ENCODE assay signal across 9 cellular contexts in the genomic region with DNA sequence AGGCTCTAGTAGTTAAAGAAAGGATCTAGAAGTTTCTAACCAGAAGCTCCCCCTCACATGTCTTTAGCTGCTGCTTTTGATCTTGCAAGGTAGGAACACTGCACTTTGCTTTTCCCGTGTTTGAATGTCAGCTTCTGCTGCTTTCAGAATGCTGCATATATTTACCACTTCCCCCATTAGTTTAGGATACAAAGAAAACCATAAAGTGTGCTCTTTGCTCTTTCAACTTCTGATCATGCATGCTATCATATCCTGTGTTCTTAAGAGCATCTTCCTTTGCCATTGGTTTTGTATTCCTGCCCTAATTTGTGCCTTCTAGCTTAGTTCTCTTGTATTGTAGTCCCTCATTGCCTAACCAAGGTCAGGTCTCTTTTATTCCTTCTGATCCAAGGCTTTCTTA. TPM values are rescaled to one million over a fixed set of nuclear protein-coding genes. Genes with fewer than 3 reads are reported as not detected.
DNase-seq lines count a peak whose midpoint lies in the region; ATAC-seq and TF ChIP-seq lines count a peak whose summit lies in the region.
"Had no signal": no experiment of that assay in that cellular context is flagged by ENCODE, and none has a peak within 500 bp of the region (broad histone marks: within the 10 kb centered on the region; RNA-seq: fewer than 3 reads in every experiment).

No MANE protein-coding gene starts in this region.

- H2AFZ ChIP-seq in KMS-11 (ENCODE audit: low read depth): no peak overlapping the region

- TF ChIP-seq CTCF in KMS-11 (conservative IDR thresholded peaks at IDR 0.05; ENCODE audit: low read depth, low read length) (no peak), nephron progenitor cell (IDR thresholded peaks at IDR 0.05) (no peak)

- H3K9me3 ChIP-seq in BLaER1 treated with 17β-estradiol and CSF1 and Interleukin-3, amounts not matched to agents 10 nM and 100 nM (replicated peaks in 1 of 11): no peaks in the 10 kb centered on the region

- H3K27me3 ChIP-seq in BLaER1 treated with 17β-estradiol and CSF1 and Interleukin-3, amounts not matched to agents 10 nM and 100 nM: no peaks in the 10 kb centered on the region
- no peaks in the 10 kb centered on the region for H3K27me3 ChIP-seq in KMS-11 (ENCODE audit: insufficient read depth, low read depth)

- no peak overlapping the region for H3K4me3 ChIP-seq in BLaER1 treated with 17β-estradiol and CSF1 and Interleukin-3, amounts not matched to agents 10 nM and 100 nM
- H3K4me3 ChIP-seq in KMS-11 (IDR thresholded peaks at IDR 0.05; ENCODE audit: insufficient read depth, low read depth, low read length): no peak overlapping the region

- H3K4me3 Mint-ChIP-seq in nephron progenitor cell: peak overlapping the region; percentile 28

- DNase-seq in nephron progenitor cell (no peak), left colon (no peak), HT-29 (ENCODE audit: low spot score) (no peak), NCI-H1694 treated with DMSO at 0.1 percent for 48 hours (lab: John Stamatoyannopoulos, UW) (no peak)
- DNase-seq: activated CD4-positive, CD25-positive, alpha-beta regulatory T cell had no signal

- H3K36me3 ChIP-seq in BLaER1 treated with 17β-estradiol and CSF1 and Interleukin-3, amounts not matched to agents 10 nM and 100 nM: peaks cover 23 to 75% (median 55%) of the 10 kb centered on the region in 11 experiments
- no peaks in the 10 kb centered on the region for H3K36me3 ChIP-seq in KMS-11 (ENCODE audit: insufficient read depth)

- peaks cover 3% of the 10 kb centered on the region for H3K27me3 Mint-ChIP-seq in nephron progenitor cell (ENCODE audit: low read depth, poor library complexity)

- peak overlapping the region; percentile 9 to 74 (median 46); a peak in 19 of 22 replicates for H3K9ac ChIP-seq in BLaER1 treated with 17β-estradiol and CSF1 and Interleukin-3, amounts not matched to agents 10 nM and 100 nM
- no peak overlapping the region for H3K9ac ChIP-seq in KMS-11

- intact Hi-C loops in left colon (cut with DNase I, micrococcal nuclease): no loop called here

- H3K36me3 Mint-ChIP-seq in nephron progenitor cell (ENCODE audit: low read depth): peaks cover 41% of the 10 kb centered on the region

- H3K79me2 ChIP-seq in KMS-11 (ENCODE audit: insufficient read depth, low read depth): peaks cover 49% of the 10 kb centered on the region; the same call in 1 of the 2 replicates

- H3K27ac Mint-ChIP-seq in nephron progenitor cell: peak overlapping the region; percentile 93

- ATAC-seq in left colon (no peak), GM18907 (IDR thresholded peaks at IDR 0.05; ENCODE audit: unreplicated experiment) (no peak)

- peaks cover 47 to 84% (median 57%) of the 10 kb centered on the region in 10 experiments for H3K4me1 ChIP-seq in BLaER1 treated with 17β-estradiol and CSF1 and Interleukin-3, amounts not matched to agents 10 nM and 100 nM
- H3K4me1 ChIP-seq in KMS-11 (ENCODE audit: low read depth, poor library complexity, severe bottlenecking): peaks cover 84% of the 10 kb centered on the region

- peaks cover 87% of the 10 kb centered on the region for H3K4me1 Mint-ChIP-seq in nephron progenitor cell

- H3K27ac ChIP-seq in BLaER1 treated with 17β-estradiol and CSF1 and Interleukin-3, amounts not matched to agents 10 nM and 100 nM: peak overlapping the region; percentile 27 to 85 (median 67); a peak in 20 of 22 replicates
- H3K27ac ChIP-seq in KMS-11: peak overlapping the region; percentile 9; the same call in 1 of the 2 replicates
- H3K27ac ChIP-seq in cingulate gyrus (ENCODE audit: low read depth, low read length): peak overlapping the region; percentile 93

- H3K9me3 Mint-ChIP-seq in nephron progenitor cell: no peaks in the 10 kb centered on the region

- H4K20me1 ChIP-seq in BLaER1 treated with 17β-estradiol and CSF1 and Interleukin-3, amounts not matched to agents 10 nM and 100 nM: peaks cover 63 to 95% (median 86%) of the 10 kb centered on the region in 11 experiments; a peak in 21 of 22 replicates
- H4K20me1 ChIP-seq in KMS-11 (ENCODE audit: insufficient read depth): no peaks in the 10 kb centered on the region; the same call in 1 of the 2 replicates

- H3K4me2 ChIP-seq in BLaER1 treated with 17β-estradiol and CSF1 and Interleukin-3, amounts not matched to agents 10 nM and 100 nM: peak overlapping the region; percentile 43 to 94 (median 72)
- peak overlapping the region; percentile 17; the same call in 1 of the 2 replicates for H3K4me2 ChIP-seq in KMS-11

RNA-seq across cellular contexts. Expression of a gene that starts 43.3 kb away (rescaled TPM):
- 10 to 100 TPM; 26.3 to 35.3 TPM for total RNA-seq in left colon
- total RNA-seq in HT-29 (2014; rRNA removed; shearing (Covaris generic)): 19.4 and 22.8 TPM in 2 replicates

Comparison
In these comparisons a context has a peak if more than half of its experiments do, and no peak if none do; other contexts are left out.
1. H3K27ac ChIP-seq: peak in every context shown above with its lines; median percentile 93 in cingulate gyrus; 67 in BLaER1 treated with 17β-estradiol and CSF1 and Interleukin-3, amounts not matched to agents 10 nM and 100 nM; 9 in KMS-11.